In the genomic region with DNA sequence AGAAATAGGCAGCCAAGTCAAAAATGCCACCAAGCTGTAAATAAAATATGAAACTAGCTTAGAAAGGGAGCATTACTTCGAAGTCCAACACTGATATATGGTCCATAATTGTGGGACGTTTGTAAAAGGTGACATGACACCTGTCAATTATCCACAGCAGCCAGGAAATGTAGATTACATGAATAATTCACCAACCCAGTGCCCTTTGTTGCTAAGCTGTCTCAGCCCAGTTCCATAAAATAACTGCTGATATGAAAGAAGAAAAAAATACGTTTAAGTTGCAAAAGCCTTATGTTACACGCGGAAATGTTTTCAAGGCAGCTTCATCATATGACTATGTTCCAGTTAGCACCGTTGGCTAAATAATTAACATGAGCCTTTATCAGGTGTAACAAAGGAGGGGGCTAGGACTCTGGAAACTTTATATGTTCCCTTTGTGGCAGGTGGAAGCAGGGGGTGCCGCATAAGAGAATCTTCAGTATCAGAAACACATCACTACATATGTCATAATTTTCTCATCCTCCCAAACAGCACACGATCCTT, we compare ENCODE assay signal across 27 cellular contexts. TPM values are rescaled to one million over a fixed set of nuclear protein-coding genes. Genes with fewer than 3 reads are reported as not detected.
DNase-seq lines count a peak whose midpoint lies in the region; ATAC-seq, FAIRE-seq and TF ChIP-seq lines count a peak whose summit lies in the region.
"Had no signal": no experiment of that assay in that cellular context is flagged by ENCODE, and none has a peak within 500 bp of the region (broad histone marks: within the 10 kb centered on the region; RNA-seq: fewer than 3 reads in every experiment).

No MANE protein-coding gene starts in this region.

- WGBS in pancreas, 2 donors: 14 to 22% methylated on average over 8 of the region's 8 CpGs

- CTCF ChIA-PET in activated CD8-positive, alpha-beta T cell treated with anti-CD3 and anti-CD28 coated beads for 36 hours (lab: Charles Lee): no interaction called here
- CTCF ChIA-PET in CD8-positive, alpha-beta memory T cell (lab: Charles Lee): no interaction called here

- DNase-seq in colonic mucosa (peak; percentile 31), mucosa of descending colon (peak in 1 of 3 donors; percentile 54), pancreas (no peak)
- DNase-seq in activated CD8-positive, alpha-beta T cell treated with anti-CD3 and anti-CD28 coated beads for 36 hours: no peak
- DNase-seq in activated CD8-positive, alpha-beta memory T cell treated with anti-CD3 and anti-CD28 coated beads, Interleukin-2, amount 50 U/mL, for 4 hours: no peak
- DNase-seq in activated CD4-positive, alpha-beta T cell treated with anti-CD3 and anti-CD28 coated beads for 1 hour: no peak
- DNase-seq in CD8-positive, alpha-beta memory T cell: no peak
- DNase-seq: CD8-positive, alpha-beta T cell; DND-41; GM23248; H7; Kasumi-1; NCI-H1092 treated with DMSO at 0.1 percent for 48 hours; NCI-H1436; NCI-H187; NCI-H2081 treated with DMSO at 0.1 percent for 48 hours; NCI-H2171; NCI-H226; NCI-H510A; NCI-H69; Peyer's patch; SIG-M5 had no signal

- intact Hi-C loops in colonic mucosa (cut with DNase I) (no loop called here), mucosa of descending colon (cut with DNase I, micrococcal nuclease) (no loop called here), pancreas (cut with DNase I) (no loop called here)
- intact Hi-C loops in activated CD8-positive, alpha-beta T cell treated with anti-CD3 and anti-CD28 coated beads for 36 hours (cut with micrococcal nuclease): no loop called here

- no peaks in the 10 kb centered on the region for H3K36me3 ChIP-seq in colonic mucosa
- no peaks in the 10 kb centered on the region for H3K36me3 ChIP-seq in mucosa of descending colon (ENCODE audit: low read depth)
- no peaks in the 10 kb centered on the region for H3K36me3 ChIP-seq in pancreas
- no peaks in the 10 kb centered on the region for H3K36me3 ChIP-seq in CD8-positive, alpha-beta memory T cell (ENCODE audit: insufficient read depth, low read length)
- H3K36me3 ChIP-seq: Peyer's patch had no signal

- POLR2A ChIA-PET in activated CD8-positive, alpha-beta T cell treated with anti-CD3 and anti-CD28 coated beads for 36 hours (lab: Charles Lee): no interaction called here
- POLR2A ChIA-PET in CD8-positive, alpha-beta memory T cell (lab: Charles Lee): no interaction called here

- H3K9ac ChIP-seq in colonic mucosa (ENCODE audit: low read depth in 2 of 2, low read length in 2 of 2): peak overlapping the region in 1 of 2 donors; percentile 42
- H3K9ac ChIP-seq: GM23248 had no signal

- H3K4me1 ChIP-seq in colonic mucosa (peaks cover 4% of the 10 kb centered on the region), mucosa of descending colon (ENCODE audit: low read depth) (peaks cover 30% of the 10 kb centered on the region), pancreas (peaks cover 26 to 46% (median 39%) of the 10 kb centered on the region in 3 donors)
- H3K4me1 ChIP-seq in CD8-positive, alpha-beta memory T cell (ENCODE audit: insufficient read depth, low read length): no peaks in the 10 kb centered on the region

- peak; percentile 68 for ATAC-seq in mucosa of descending colon
- peak; percentile 31 to 65 (median 51) for ATAC-seq in pancreas
- no peak for ATAC-seq in activated CD8-positive, alpha-beta T cell treated with anti-CD3 and anti-CD28 coated beads for 36 hours
- ATAC-seq: CD8-positive, alpha-beta T cell; K562 had no signal

- H3K4me1 Mint-ChIP-seq in activated CD8-positive, alpha-beta T cell treated with anti-CD3 and anti-CD28 coated beads for 36 hours (ENCODE audit: low read depth): peaks cover 2% of the 10 kb centered on the region
- H3K4me1 Mint-ChIP-seq in CD8-positive, alpha-beta memory T cell: no peaks in the 10 kb centered on the region

- peak; percentile 13 for FAIRE-seq in pancreas (lab: Jason Lieb, UNC)
- FAIRE-seq: GM18507, HTR-8/SVneo, K562 had no signal

- H3K4me3 ChIP-seq in colonic mucosa (no peak overlapping the region), mucosa of descending colon (no peak overlapping the region), pancreas (no peak overlapping the region)
- H3K4me3 ChIP-seq in CD8-positive, alpha-beta memory T cell (ENCODE audit: low read length): no peak overlapping the region
- H3K4me3 ChIP-seq: GM23248, K562, Peyer's patch, SK-N-MC had no signal

- no peaks in the 10 kb centered on the region for H3K9me3 Mint-ChIP-seq in activated CD8-positive, alpha-beta T cell treated with anti-CD3 and anti-CD28 coated beads for 36 hours
- H3K9me3 Mint-ChIP-seq in CD8-positive, alpha-beta memory T cell: no peaks in the 10 kb centered on the region
- H3K9me3 Mint-ChIP-seq: CD8-positive, alpha-beta T cell had no signal

- no peaks in the 10 kb centered on the region for H3K36me3 Mint-ChIP-seq in activated CD8-positive, alpha-beta T cell treated with anti-CD3 and anti-CD28 coated beads for 36 hours (ENCODE audit: low read depth)
- no peaks in the 10 kb centered on the region for H3K36me3 Mint-ChIP-seq in CD8-positive, alpha-beta memory T cell
- H3K36me3 Mint-ChIP-seq: CD8-positive, alpha-beta T cell had no signal

- H3K27ac Mint-ChIP-seq in activated CD8-positive, alpha-beta T cell treated with anti-CD3 and anti-CD28 coated beads for 36 hours: no peak overlapping the region
- H3K27ac Mint-ChIP-seq in CD8-positive, alpha-beta memory T cell: no peak overlapping the region
- H3K27ac Mint-ChIP-seq: B cell; CD8-positive, alpha-beta T cell had no signal

- no peaks in the 10 kb centered on the region for H3K9me3 ChIP-seq in colonic mucosa
- H3K9me3 ChIP-seq in mucosa of descending colon: no peaks in the 10 kb centered on the region
- no peaks in the 10 kb centered on the region for H3K9me3 ChIP-seq in pancreas
- H3K9me3 ChIP-seq in CD8-positive, alpha-beta memory T cell (ENCODE audit: low read length): no peaks in the 10 kb centered on the region
- H3K9me3 ChIP-seq: Peyer's patch had no signal

- TF ChIP-seq CTCF in colonic mucosa (IDR thresholded peaks at IDR 0.05) (no peak), mucosa of descending colon (IDR thresholded peaks at IDR 0.05) (no peak), pancreas (IDR thresholded peaks at IDR 0.05) (no peak)
- TF ChIP-seq CTCF in activated CD8-positive, alpha-beta T cell treated with anti-CD3 and anti-CD28 coated beads for 36 hours (IDR thresholded peaks at IDR 0.05): no peak

- H3K27me3 ChIP-seq in colonic mucosa (no peaks in the 10 kb centered on the region), pancreas (no peaks in the 10 kb centered on the region)
- H3K27me3 ChIP-seq in CD8-positive, alpha-beta memory T cell (ENCODE audit: insufficient read depth, low read length, poor library complexity, severe bottlenecking): no peaks in the 10 kb centered on the region
- H3K27me3 ChIP-seq: Peyer's patch had no signal

- peaks cover 2% of the 10 kb centered on the region for H3K27me3 Mint-ChIP-seq in activated CD8-positive, alpha-beta T cell treated with anti-CD3 and anti-CD28 coated beads for 36 hours
- peaks cover 0 to 3% of the 10 kb centered on the region in 2 donors for H3K27me3 Mint-ChIP-seq in CD8-positive, alpha-beta memory T cell

- peak overlapping the region; percentile 88 for H3K27ac ChIP-seq in colonic mucosa
- H3K27ac ChIP-seq in pancreas: peak overlapping the region; percentile 49 to 86 (median 70)
- no peak overlapping the region for H3K27ac ChIP-seq in CD8-positive, alpha-beta memory T cell (ENCODE audit: low read depth, low read length)
- H3K27ac ChIP-seq: GM23248, SK-N-MC had no signal

- no peak overlapping the region for H3K4me3 Mint-ChIP-seq in activated CD8-positive, alpha-beta T cell treated with anti-CD3 and anti-CD28 coated beads for 36 hours
- no peak overlapping the region for H3K4me3 Mint-ChIP-seq in CD8-positive, alpha-beta memory T cell
- H3K4me3 Mint-ChIP-seq: B cell; CD8-positive, alpha-beta T cell had no signal

RNA-seq across cellular contexts. Expression of a gene that starts 39.9 kb away (rescaled TPM):
- total RNA-seq in colonic mucosa (10 to 100 TPM; 16.4 to 24.5 TPM), mucosa of descending colon (10 to 100 TPM; 26.2 to 39.4 (median 27.8) TPM), pancreas (10 to 100 TPM in 1 of 6 donors, 1 to 10 TPM in 5; 5.8 to 12.9 (median 6.2) TPM)
- polyA plus RNA-seq in pancreas: 1 to 10 TPM; 3.6 to 6.6 TPM
- total RNA-seq in activated CD8-positive, alpha-beta T cell treated with anti-CD3 and anti-CD28 coated beads for 36 hours: 1 to 10 TPM; 4.4 TPM
- total RNA-seq in CD8-positive, alpha-beta memory T cell: 1 to 10 TPM; 5.9 to 6.0 TPM
- polyA plus RNA-seq in CD8-positive, alpha-beta memory T cell: 0.64 TPM
